ENCODE assay signal across 14 cellular contexts in genomic region chr12:124296295-124296915, GRCh38. TPM values are rescaled to one million over a fixed set of nuclear protein-coding genes. Genes with fewer than 3 reads are reported as not detected.
DNase-seq lines count a peak whose midpoint lies in the region; ATAC-seq and TF ChIP-seq lines count a peak whose summit lies in the region.
"Had no signal": no experiment of that assay in that cellular context is flagged by ENCODE, and none has a peak within 500 bp of the region (broad histone marks: within the 10 kb centered on the region; RNA-seq: fewer than 3 reads in every experiment).

No MANE protein-coding gene starts in this region.

- TF ChIP-seq EP300 in SK-N-SH (IDR thresholded peaks at IDR 0.05; ENCODE audit: borderline replicate concordance in 1 of 2, low read depth in 1 of 2, low read length in 1 of 2) (no peak), tibial nerve (IDR thresholded peaks at IDR 0.05) (no peak)

- WGBS in SK-N-SH (ENCODE audit: low lambda C conversion rate): 61% methylated on average over 15 of the region's 21 CpGs
- WGBS in ectodermal cell, 2 experiments: 69 to 73% methylated on average over 21 of the region's 21 CpGs
- 23 to 24% methylated on average over 8 to 21 of the region's 21 CpGs for WGBS in tibial nerve, 2 donors

- H2AFZ ChIP-seq in SK-N-SH (ENCODE audit: low read depth): no peak overlapping the region

- no peaks in the 10 kb centered on the region for H3K9me2 ChIP-seq in SK-N-SH

- CTCF ChIA-PET in SK-N-SH (lab: Yijun Ruan, JAX): interaction anchor here (0.7 to 1.3 kb wide), 2 partner anchors 72 to 264 kb away, joined by 3 read pairs; no protein-coding TSS in a partner anchor

- H3K79me2 ChIP-seq in SK-N-SH (ENCODE audit: insufficient read depth): no peaks in the 10 kb centered on the region

- H3K36me3 ChIP-seq in SK-N-SH (replicated peaks in 1 of 2; ENCODE audit: control insufficient read depth in 1 of 2, insufficient read depth in 2 of 2, low read length in 1 of 2): no peaks in the 10 kb centered on the region
- H3K36me3 ChIP-seq in ectodermal cell (ENCODE audit: control insufficient read depth, insufficient read depth, low read length): no peaks in the 10 kb centered on the region
- H3K36me3 ChIP-seq in mucosa of descending colon (ENCODE audit: low read depth): no peaks in the 10 kb centered on the region
- no peaks in the 10 kb centered on the region for H3K36me3 ChIP-seq in tibial nerve
- H3K36me3 ChIP-seq in tibial artery: no peaks in the 10 kb centered on the region
- H3K36me3 ChIP-seq: cardiac muscle cell, SJSA1 had no signal

- H3F3A ChIP-seq in SK-N-SH (replicated peaks; ENCODE audit: insufficient read depth): no peaks in the 10 kb centered on the region

- no peak for TF ChIP-seq RAD21 in SK-N-SH (IDR thresholded peaks at IDR 0.05; ENCODE audit: low read length)

- ATAC-seq in SK-N-SH treated with all-trans-retinoic acid at 6 μM for 48 hours: no peak
- ATAC-seq in mucosa of descending colon: peak; percentile 90

- H3K4me3 ChIP-seq in SK-N-SH (ENCODE audit: low read depth in 2 of 2, low read length in 1 of 2) (no peak overlapping the region), ectodermal cell (ENCODE audit: insufficient read depth, low read depth, low read length) (peak overlapping the region; percentile 4), mucosa of descending colon (no peak overlapping the region), tibial nerve (peak overlapping the region; percentile 25 to 74 (median 38)), tibial artery (no peak overlapping the region)
- H3K4me3 ChIP-seq: SJSA1 had no signal

- no peak overlapping the region for H3K4me2 ChIP-seq in SK-N-SH

- H3K4me1 ChIP-seq in SK-N-SH (ENCODE audit: control insufficient read depth in 1 of 2, insufficient read depth in 2 of 2, low read depth in 1 of 2, low read length in 1 of 2): peaks cover 0 to 4% of the 10 kb centered on the region in 2 experiments; a peak in 1 of 4 replicates
- H3K4me1 ChIP-seq in ectodermal cell (ENCODE audit: control insufficient read depth, insufficient read depth, low read length): peaks cover 17% of the 10 kb centered on the region
- peaks cover 14% of the 10 kb centered on the region for H3K4me1 ChIP-seq in mucosa of descending colon (ENCODE audit: low read depth)
- peaks cover 0 to 43% (median 9%) of the 10 kb centered on the region in 4 donors for H3K4me1 ChIP-seq in tibial nerve
- peaks cover 0 to 33% (median 26%) of the 10 kb centered on the region in 4 donors for H3K4me1 ChIP-seq in tibial artery
- H3K4me1 ChIP-seq: SJSA1 had no signal

- no peaks in the 10 kb centered on the region for H4K20me1 ChIP-seq in SK-N-SH (ENCODE audit: insufficient read depth)

- no peak for TF ChIP-seq POLR2A in tibial nerve (IDR thresholded peaks at IDR 0.05)

- no peak for TF ChIP-seq CTCF in SK-N-SH (IDR thresholded peaks at IDR 0.05)
- no peak for TF ChIP-seq CTCF in mucosa of descending colon (IDR thresholded peaks at IDR 0.05)
- TF ChIP-seq CTCF in tibial nerve (IDR thresholded peaks at IDR 0.05): no peak
- no peak for TF ChIP-seq CTCF in tibial artery (IDR thresholded peaks at IDR 0.05)

- no peak overlapping the region for H3K27ac ChIP-seq in SK-N-SH (ENCODE audit: low read depth in 2 of 2, low read length in 1 of 2)
- no peak overlapping the region for H3K27ac ChIP-seq in ectodermal cell (ENCODE audit: insufficient read depth, low read depth, low read length, poor library complexity, severe bottlenecking)
- peak overlapping the region; percentile 25 to 71 (median 52) for H3K27ac ChIP-seq in tibial nerve
- H3K27ac ChIP-seq in tibial artery: no peak overlapping the region
- H3K27ac ChIP-seq: cardiac muscle cell, SJSA1 had no signal

- DNase-seq in SK-N-SH (peak; percentile 61), mucosa of descending colon (peak; percentile 88 to 91 (median 88)), tibial nerve (ENCODE audit: low spot score in 2 of 2) (no peak), islet precursor cell (no peak), tibial artery (no peak)
- no peak for DNase-seq in activated CD4-positive, alpha-beta T cell treated with anti-CD3 and anti-CD28 coated beads for 4 hours
- DNase-seq: activated CD4-positive, CD25-positive, alpha-beta regulatory T cell; activated T-cell treated with anti-CD3 and anti-CD28 coated beads, Interleukin-2, amount 50 U/mL, for 48 hours had no signal

- POLR2A ChIA-PET in SK-N-SH (lab: Yijun Ruan, JAX): no interaction called here

- no peak overlapping the region for H3K9ac ChIP-seq in SK-N-SH

- H3K9me3 ChIP-seq in SK-N-SH (no peaks in the 10 kb centered on the region), ectodermal cell (ENCODE audit: control insufficient read depth, low read length) (no peaks in the 10 kb centered on the region), mucosa of descending colon (no peaks in the 10 kb centered on the region), tibial nerve (no peaks in the 10 kb centered on the region), tibial artery (no peaks in the 10 kb centered on the region)
- H3K9me3 ChIP-seq: psoas muscle, SJSA1 had no signal

- intact Hi-C loops in mucosa of descending colon (cut with DNase I, micrococcal nuclease) (no loop called here), tibial artery (cut with DNase I; ENCODE audit: low total_unique reads) (no loop called here)

- H3K27me3 ChIP-seq in SK-N-SH (ENCODE audit: insufficient read depth) (peaks cover 29% of the 10 kb centered on the region; the same call in 1 of the 2 replicates), ectodermal cell (ENCODE audit: control insufficient read depth, insufficient read depth, low read length, poor library complexity, severe bottlenecking) (peaks cover 31% of the 10 kb centered on the region), tibial nerve (peaks cover 0 to 18% of the 10 kb centered on the region in 2 donors), tibial artery (peaks cover 0 to 27% of the 10 kb centered on the region in 2 donors)

TF ChIP-seq in SK-N-SH, 30 proteins besides CTCF, POLR2A, EP300 and RAD21 (continues in another document):
- TF ChIP-seq NRF1 (IDR thresholded peaks at IDR 0.05; ENCODE audit: low read depth, low read length) (no peak), GABPA (IDR thresholded peaks at IDR 0.05; ENCODE audit: low read depth) (no peak), FOSL2 (IDR thresholded peaks at IDR 0.05; ENCODE audit: borderline replicate concordance, low read depth) (no peak), ELF1 (IDR thresholded peaks at IDR 0.05) (no peak)
- TF ChIP-seq, protein P1, sequence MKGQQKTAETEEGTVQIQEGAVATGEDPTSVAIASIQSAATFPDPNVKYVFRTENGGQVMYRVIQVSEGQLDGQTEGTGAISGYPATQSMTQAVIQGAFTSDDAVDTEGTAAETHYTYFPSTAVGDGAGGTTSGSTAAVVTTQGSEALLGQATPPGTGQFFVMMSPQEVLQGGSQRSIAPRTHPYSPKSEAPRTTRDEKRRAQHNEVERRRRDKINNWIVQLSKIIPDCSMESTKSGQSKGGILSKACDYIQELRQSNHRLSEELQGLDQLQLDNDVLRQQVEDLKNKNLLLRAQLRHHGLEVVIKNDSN (IDR thresholded peaks at IDR 0.05; ENCODE audit: borderline replicate concordance, low read depth): no peak

TF ChIP-seq in SK-N-SH treated with all-trans-retinoic acid at 6 μM for 48 hours, 23 proteins besides CTCF, POLR2A, EP300 and RAD21 (continues in another document):
- no peak for TF ChIP-seq GLIS3 (CRISPR knock-in tag; IDR thresholded peaks at IDR 0.05)
- no peak for TF ChIP-seq TCF4 (CRISPR knock-in tag; IDR thresholded peaks at IDR 0.05; ENCODE audit: borderline replicate concordance)
- TF ChIP-seq, protein P2, sequence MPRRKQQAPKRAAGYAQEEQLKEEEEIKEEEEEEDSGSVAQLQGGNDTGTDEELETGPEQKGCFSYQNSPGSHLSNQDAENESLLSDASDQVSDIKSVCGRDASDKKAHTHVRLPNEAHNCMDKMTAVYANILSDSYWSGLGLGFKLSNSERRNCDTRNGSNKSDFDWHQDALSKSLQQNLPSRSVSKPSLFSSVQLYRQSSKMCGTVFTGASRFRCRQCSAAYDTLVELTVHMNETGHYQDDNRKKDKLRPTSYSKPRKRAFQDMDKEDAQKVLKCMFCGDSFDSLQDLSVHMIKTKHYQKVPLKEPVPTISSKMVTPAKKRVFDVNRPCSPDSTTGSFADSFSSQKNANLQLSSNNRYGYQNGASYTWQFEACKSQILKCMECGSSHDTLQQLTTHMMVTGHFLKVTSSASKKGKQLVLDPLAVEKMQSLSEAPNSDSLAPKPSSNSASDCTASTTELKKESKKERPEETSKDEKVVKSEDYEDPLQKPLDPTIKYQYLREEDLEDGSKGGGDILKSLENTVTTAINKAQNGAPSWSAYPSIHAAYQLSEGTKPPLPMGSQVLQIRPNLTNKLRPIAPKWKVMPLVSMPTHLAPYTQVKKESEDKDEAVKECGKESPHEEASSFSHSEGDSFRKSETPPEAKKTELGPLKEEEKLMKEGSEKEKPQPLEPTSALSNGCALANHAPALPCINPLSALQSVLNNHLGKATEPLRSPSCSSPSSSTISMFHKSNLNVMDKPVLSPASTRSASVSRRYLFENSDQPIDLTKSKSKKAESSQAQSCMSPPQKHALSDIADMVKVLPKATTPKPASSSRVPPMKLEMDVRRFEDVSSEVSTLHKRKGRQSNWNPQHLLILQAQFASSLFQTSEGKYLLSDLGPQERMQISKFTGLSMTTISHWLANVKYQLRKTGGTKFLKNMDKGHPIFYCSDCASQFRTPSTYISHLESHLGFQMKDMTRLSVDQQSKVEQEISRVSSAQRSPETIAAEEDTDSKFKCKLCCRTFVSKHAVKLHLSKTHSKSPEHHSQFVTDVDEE (CRISPR knock-in tag; IDR thresholded peaks at IDR 0.05): no peak
- TF ChIP-seq PPARA (CRISPR knock-in tag; IDR thresholded peaks at IDR 0.05; ENCODE audit: borderline replicate concordance): no peak
- TF ChIP-seq CSDC2 (CRISPR knock-in tag; IDR thresholded peaks at IDR 0.05): no peak
- no peak for TF ChIP-seq ZNF565 (CRISPR knock-in tag; conservative IDR thresholded peaks at IDR 0.05; ENCODE audit: low read depth)

RNA-seq across cellular contexts. Expression of gene RFLNA, which starts 1.5 kb away (rescaled TPM):
- 0.10 TPM in 1 of 2 replicates, not detected in the other for polyA plus RNA-seq in SK-N-SH (2012; rRNA removed)
- polyA plus RNA-seq in SK-N-SH (2012; cell fraction: cytosol; rRNA removed): 0.01 and 0.04 TPM in 2 replicates
- 0.12 TPM in 1 of 2 replicates, not detected in the other for polyA plus RNA-seq in SK-N-SH (2012; cell fraction: nucleus; rRNA removed)
- 2.1 TPM for polyA plus RNA-seq in ectodermal cell (2013, experiment 1 of 4)
- 2.6 TPM for polyA plus RNA-seq in ectodermal cell (2013, experiment 2 of 4)
- 3.4 TPM for polyA plus RNA-seq in ectodermal cell (2013, experiment 3 of 4)
- polyA plus RNA-seq in ectodermal cell (2013, experiment 4 of 4): 3.8 TPM
- 10 to 100 TPM; 18.0 to 74.5 (median 36.0) TPM for total RNA-seq in mucosa of descending colon
- 10 to 100 TPM; 11.4 to 19.4 (median 17.0) TPM for total RNA-seq in tibial nerve
- total RNA-seq: HT1080, SJSA1 had no signal

Comparison
In these comparisons a context has a peak if more than half of its experiments do, and no peak if none do; other contexts are left out.
1. DNase-seq: peak in SK-N-SH (single experiment) and mucosa of descending colon (3 of 3); none in tibial nerve (0 of 2), islet precursor cell (single experiment), tibial artery (0 of 2) and activated CD4-positive, alpha-beta T cell treated with anti-CD3 and anti-CD28 coated beads for 4 hours (0 of 2).
2. H3K27ac ChIP-seq: peak in tibial nerve (4 of 4); none in SK-N-SH (0 of 2), ectodermal cell (single experiment) and tibial artery (0 of 2).
3. H3K4me3 ChIP-seq: peak in ectodermal cell (single experiment) and tibial nerve (4 of 4); none in SK-N-SH (0 of 2), mucosa of descending colon (single experiment) and tibial artery (0 of 2).